ENCODE assay signal across 27 cellular contexts in genomic region chr2:187917535-187917934, GRCh38.
A peak's percentile ranks its signal among the peaks of the same experiment; 100 is the strongest.
DNase-seq lines count a peak whose midpoint lies in the region; ATAC-seq, FAIRE-seq and TF ChIP-seq lines count a peak whose summit lies in the region.
"Had no signal": no experiment of that assay in that cellular context is flagged by ENCODE, and none has a peak within 500 bp of the region (broad histone marks: within the 10 kb centered on the region; RNA-seq: fewer than 3 reads in every experiment).

No MANE protein-coding gene starts in this region.

- no peak for TF ChIP-seq POLR2A in H54 (IDR thresholded peaks at IDR 0.05; ENCODE audit: low read depth, low read length)

- H3K4me1 ChIP-seq in mammary epithelial cell (ENCODE audit: insufficient read depth, low read length): no peaks in the 10 kb centered on the region
- H3K4me1 ChIP-seq in foreskin keratinocyte: no peaks in the 10 kb centered on the region
- H3K4me1 ChIP-seq: A549, parathyroid adenoma had no signal

- DNase-seq in AG08396 (ENCODE audit: low spot score) (peak; percentile 30), HT1080 (ENCODE audit: low read depth) (peak; percentile 7), mammary epithelial cell (peak; percentile 29), foreskin keratinocyte (peak; percentile 19 to 57), ecto neural progenitor cell (ENCODE audit: low spot score) (no peak), H54 (ENCODE audit: insufficient read length, low spot score) (no peak)
- DNase-seq: activated CD4-positive, CD25-positive, alpha-beta regulatory T cell; activated CD8-positive, alpha-beta T cell treated with anti-CD3 and anti-CD28 coated beads for 36 hours; activated naive CD4-positive, alpha-beta T cell treated with anti-CD3 and anti-CD28 coated beads for 36 hours; body of pancreas; cortex of kidney; GF-D8; left cardiac atrium; NCI-H1436 treated with DMSO at 0.1 percent for 48 hours; NCI-H2171; NCI-H526; T1000 had no signal

- dilution Hi-C loops in mammary epithelial cell (cut with HindIII; ENCODE audit: low sequenced_read_pairs): no loop called here

- ATAC-seq in foreskin keratinocyte (peak; percentile 73), HG02938 (IDR thresholded peaks at IDR 0.05; ENCODE audit: unreplicated experiment) (no peak), GM21737 (IDR thresholded peaks at IDR 0.05; ENCODE audit: unreplicated experiment) (no peak)
- ATAC-seq: A549; activated CD8-positive, alpha-beta T cell treated with anti-CD3 and anti-CD28 coated beads for 36 hours; body of pancreas; GM12878; HepG2; left cardiac atrium; natural killer cell treated with Interleukin-12 subunit alpha and Interleukin-12 subunit beta and Interleukin-15 and Interleukin-18, amount 100 ng/mL, for 72 hours; sciatic nerve had no signal

- no peaks in the 10 kb centered on the region for H4K20me1 ChIP-seq in mammary epithelial cell (ENCODE audit: insufficient read depth, low read length)

- no TSS peak for BruUV-seq in mammary epithelial cell (replicated peaks; lab: Mats Ljungman, UMichigan)

- no peak overlapping the region for H2AFZ ChIP-seq in mammary epithelial cell (ENCODE audit: low read depth, low read length)
- H2AFZ ChIP-seq: parathyroid adenoma had no signal

- no peaks in the 10 kb centered on the region for H3K36me3 ChIP-seq in mammary epithelial cell (ENCODE audit: insufficient read depth, low read length)
- H3K36me3 ChIP-seq: thoracic aorta had no signal

- in situ Hi-C loops in mammary epithelial cell (cut with MboI; ENCODE audit: low sequenced_read_pairs in 2 of 2): no loop called here

- CTCF ChIA-PET in mammary epithelial cell (lab: Charles Lee; ENCODE audit: low non-redundant PET): no interaction called here

- H3K27me3 ChIP-seq in mammary epithelial cell (ENCODE audit: insufficient read depth, low read length) (peaks cover 2% of the 10 kb centered on the region), foreskin keratinocyte (no peaks in the 10 kb centered on the region)
- H3K27me3 ChIP-seq: body of pancreas had no signal

- no peaks in the 10 kb centered on the region for H3K9me3 ChIP-seq in mammary epithelial cell (replicated peaks; ENCODE audit: insufficient read depth, low read length)
- H3K9me3 ChIP-seq: A549, body of pancreas, thoracic aorta had no signal

- no peak overlapping the region for H3K9ac ChIP-seq in mammary epithelial cell (ENCODE audit: insufficient read depth, low read length)
- H3K9ac ChIP-seq: parathyroid adenoma had no signal

- TF ChIP-seq CTCF in mammary epithelial cell (conservative IDR thresholded peaks at IDR 0.05 in 1 of 2, IDR thresholded peaks at IDR 0.05 in 1 of 2; ENCODE audit: extremely low read depth in 1 of 2, insufficient read depth in 1 of 2, low read depth in 1 of 2, low read length in 2 of 2) (no peak), foreskin keratinocyte (conservative IDR thresholded peaks at IDR 0.05) (no peak)

- intact Hi-C loops in mammary epithelial cell (cut with micrococcal nuclease): no loop called here

- H3K27ac ChIP-seq in mammary epithelial cell (ENCODE audit: insufficient read depth, low read depth, low read length) (no peak overlapping the region), foreskin keratinocyte (no peak overlapping the region)
- H3K27ac ChIP-seq: A549, body of pancreas, parathyroid adenoma, thoracic aorta had no signal

- FAIRE-seq in H54 (lab: Jason Lieb, UNC): no peak
- FAIRE-seq: A549, endometrium, GM12878, HepG2 had no signal

- no peaks in the 10 kb centered on the region for H3K79me2 ChIP-seq in mammary epithelial cell (ENCODE audit: insufficient read depth, low read length)
- H3K79me2 ChIP-seq: parathyroid adenoma had no signal

- H3K4me3 ChIP-seq in mammary epithelial cell (replicated peaks in 1 of 3; ENCODE audit: insufficient read depth in 1 of 3, low read depth in 2 of 3, low read length in 3 of 3): no peak overlapping the region
- H3K4me3 ChIP-seq: A549, body of pancreas, GM12878, thoracic aorta had no signal

- H3K4me2 ChIP-seq in mammary epithelial cell (ENCODE audit: insufficient read depth, low read depth, low read length): no peak overlapping the region
- H3K4me2 ChIP-seq: A549 had no signal

Comparison
In these comparisons a context has a peak if more than half of its experiments do, and no peak if none do; other contexts are left out.
1. DNase-seq: peak in AG08396 (single experiment), HT1080 (single experiment), mammary epithelial cell (single experiment) and foreskin keratinocyte (2 of 2); none in ecto neural progenitor cell (single experiment) and H54 (single experiment).